10 cellular contexts compared by ENCODE assay signal in genomic region chr5:137833463-137833862, GRCh38. TPM values are rescaled to one million over a fixed set of nuclear protein-coding genes. Genes with fewer than 3 reads are reported as not detected.
DNase-seq lines count a peak whose midpoint lies in the region; TF ChIP-seq lines count a peak whose summit lies in the region.
"Had no signal": no experiment of that assay in that cellular context is flagged by ENCODE, and none has a peak within 500 bp of the region (broad histone marks: within the 10 kb centered on the region; RNA-seq: fewer than 3 reads in every experiment).

No MANE protein-coding gene starts in this region.

- peaks cover 7% of the 10 kb centered on the region; the same call in 1 of the 2 replicates for H3K27me3 Mint-ChIP-seq in HFFc6 (ENCODE audit: insufficient read depth)
- no peaks in the 10 kb centered on the region for H3K27me3 Mint-ChIP-seq in CD4-positive, alpha-beta memory T cell

- no peaks in the 10 kb centered on the region for H3K9me3 ChIP-seq in CD4-positive, alpha-beta memory T cell (ENCODE audit: control insufficient read depth in 1 of 2, low read length in 2 of 2)

- no peak overlapping the region for H3K4me3 ChIP-seq in AG04449 (ENCODE audit: low read depth, low read length)
- no peak overlapping the region for H3K4me3 ChIP-seq in CD4-positive, alpha-beta memory T cell (ENCODE audit: low read length in 2 of 2)

- CTCF ChIA-PET in AG04449 (lab: Yijun Ruan, JAX): interaction anchor here (1.9 to 2.1 kb wide), 2 partner anchors 11 to 54 kb away, joined by 5 to 7 read pairs; no protein-coding TSS in a partner anchor
- CTCF ChIA-PET in CD4-positive, alpha-beta memory T cell (lab: Charles Lee; ENCODE audit: partially characterized antibody): no interaction called here

- no peaks in the 10 kb centered on the region for H3K4me1 ChIP-seq in CD4-positive, alpha-beta memory T cell (ENCODE audit: insufficient read depth, low read length)

- POLR2A ChIA-PET in AG04449 (lab: Yijun Ruan, JAX): no interaction called here
- POLR2A ChIA-PET in CD4-positive, alpha-beta memory T cell (lab: Charles Lee; ENCODE audit: partially characterized antibody): no interaction called here

- peaks cover 17% of the 10 kb centered on the region for H3K4me1 Mint-ChIP-seq in HFFc6 (ENCODE audit: low read depth)
- no peaks in the 10 kb centered on the region for H3K4me1 Mint-ChIP-seq in CD4-positive, alpha-beta memory T cell

- no peak overlapping the region for H3K4me3 Mint-ChIP-seq in HFFc6
- H3K4me3 Mint-ChIP-seq in CD4-positive, alpha-beta memory T cell: no peak overlapping the region
- H3K4me3 Mint-ChIP-seq: CD4-positive, CD25-positive, alpha-beta regulatory T cell had no signal

- H3K27ac Mint-ChIP-seq in HFFc6: no peak overlapping the region
- H3K27ac Mint-ChIP-seq in CD4-positive, alpha-beta memory T cell: no peak overlapping the region
- H3K27ac Mint-ChIP-seq: CD4-positive, CD25-positive, alpha-beta regulatory T cell had no signal

- DNase-seq in AG04449 (ENCODE audit: low read depth, low spot score) (peak; percentile 44), HFFc6 (peak; percentile 70), islet precursor cell (peak; percentile 88), 8988T (no peak), GM10266 (ENCODE audit: extremely low spot score) (no peak)
- no peak for DNase-seq in CD4-positive, alpha-beta memory T cell
- no peak for DNase-seq in stimulated activated CD4-positive, alpha-beta T cell treated with anti-CD3 and anti-CD28 coated beads, Interleukin-12 subunit alpha, Interleukin-12 subunit beta, amount 100 ng/mL, for 4 hours
- DNase-seq: CD4-positive, CD25-positive, alpha-beta regulatory T cell; NCI-H187 had no signal

- 0 out of 2 replicates have a peak overlapping the region, but pooled peaks have one; percentile 2 for H3K27ac ChIP-seq in VCaP
- no peak overlapping the region for H3K27ac ChIP-seq in CD4-positive, alpha-beta memory T cell (ENCODE audit: low read depth, low read length)

- H3K36me3 Mint-ChIP-seq in HFFc6 (ENCODE audit: low read depth): no peaks in the 10 kb centered on the region
- H3K36me3 Mint-ChIP-seq in CD4-positive, alpha-beta memory T cell: no peaks in the 10 kb centered on the region

- TF ChIP-seq CTCF in AG04449 (IDR thresholded peaks at IDR 0.05; ENCODE audit: insufficient read depth, low read length, missing control alignments) (no peak), HFFc6 (IDR thresholded peaks at IDR 0.05) (no peak), VCaP (conservative IDR thresholded peaks at IDR 0.05) (no peak), GM10266 (IDR thresholded peaks at IDR 0.05; ENCODE audit: control insufficient read depth, insufficient read depth, low read depth, missing control alignments) (no peak)

- no peaks in the 10 kb centered on the region for H3K36me3 ChIP-seq in CD4-positive, alpha-beta memory T cell (ENCODE audit: insufficient read depth, low read length)

- no peaks in the 10 kb centered on the region for H3K9me3 Mint-ChIP-seq in HFFc6
- no peaks in the 10 kb centered on the region for H3K9me3 Mint-ChIP-seq in CD4-positive, alpha-beta memory T cell

- H3K27me3 ChIP-seq in CD4-positive, alpha-beta memory T cell (ENCODE audit: insufficient read depth, low read length): no peaks in the 10 kb centered on the region

- intact Hi-C loops in CD4-positive, alpha-beta memory T cell (cut with micrococcal nuclease): no loop called here

RNA-seq across cellular contexts. Expression of gene MYOT, which starts 34.2 kb away (rescaled TPM):
- total RNA-seq in HFFc6 (2021; fragmentation: NEBNext Ultra II Directional; extraction: Animal tissue kit (Norgen Biotek cat#: 25700)): not detected
- not detected for total RNA-seq in CD4-positive, alpha-beta memory T cell
- polyA plus RNA-seq in CD4-positive, alpha-beta memory T cell: under 1 TPM in 1 of 2 donors, not detected in 1; 0.23 TPM
- total RNA-seq: CD4-positive, CD25-positive, alpha-beta regulatory T cell had no signal

RNA-seq across cellular contexts. Expression of gene PKD2L2, which starts 55.8 kb away (rescaled TPM):
- not detected for total RNA-seq in HFFc6 (2021; fragmentation: NEBNext Ultra II Directional; extraction: Animal tissue kit (Norgen Biotek cat#: 25700))
- total RNA-seq in CD4-positive, alpha-beta memory T cell: not detected
- polyA plus RNA-seq in CD4-positive, alpha-beta memory T cell: under 1 TPM; 0.22 to 0.43 TPM
- total RNA-seq: CD4-positive, CD25-positive, alpha-beta regulatory T cell had no signal

Comparison
In these comparisons a context has a peak if more than half of its experiments do, and no peak if none do; other contexts are left out.
1. DNase-seq: peak in AG04449 (single experiment), HFFc6 (single experiment) and islet precursor cell (single experiment); none in CD4-positive, alpha-beta memory T cell (0 of 5), 8988T (single experiment), GM10266 (single experiment) and stimulated activated CD4-positive, alpha-beta T cell treated with anti-CD3 and anti-CD28 coated beads, Interleukin-12 subunit alpha, Interleukin-12 subunit beta, amount 100 ng/mL, for 4 hours (single experiment).